16 cellular contexts compared by ENCODE assay signal in the genomic region with DNA sequence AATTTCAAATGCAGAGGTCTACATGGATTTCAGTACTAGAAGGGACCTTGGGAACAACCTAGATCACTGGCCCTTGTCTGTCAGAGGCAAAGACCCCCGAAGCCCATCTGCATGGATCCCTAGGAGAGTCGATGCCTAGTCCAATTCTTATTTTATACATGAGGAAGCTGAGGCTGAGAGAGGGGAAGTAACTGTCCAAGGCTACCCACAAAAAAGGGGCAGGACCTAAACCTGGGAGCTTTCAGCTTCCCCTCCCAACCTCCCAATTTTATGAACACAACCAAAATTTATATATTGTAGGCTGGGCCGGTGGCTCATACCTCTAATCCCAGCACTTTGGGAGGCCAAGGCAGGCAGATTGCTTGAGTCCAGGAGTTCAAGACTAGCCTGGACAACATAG.
DNase-seq lines count a peak whose midpoint lies in the region; ATAC-seq and TF ChIP-seq lines count a peak whose summit lies in the region.
"Had no signal": no experiment of that assay in that cellular context is flagged by ENCODE, and none has a peak within 500 bp of the region (broad histone marks: within the 10 kb centered on the region; RNA-seq: fewer than 3 reads in every experiment).

No MANE protein-coding gene starts in this region.

- peaks cover 67% of the 10 kb centered on the region for H3K4me1 Mint-ChIP-seq in activated naive CD8-positive, alpha-beta T cell treated with anti-CD3 and anti-CD28 coated beads, Interleukin-2, amount 50 U/mL, for 24 hours

- H3K27me3 Mint-ChIP-seq in activated naive CD8-positive, alpha-beta T cell treated with anti-CD3 and anti-CD28 coated beads, Interleukin-2, amount 50 U/mL, for 24 hours = no peaks in the 10 kb centered on the region

- H3K4me1 ChIP-seq in cardiac muscle cell (ENCODE audit: low read depth) = peaks cover 54% of the 10 kb centered on the region
- peaks cover 10% of the 10 kb centered on the region for H3K4me1 ChIP-seq in left ventricle myocardium inferior
- H3K4me1 ChIP-seq in OCI-LY3 (ENCODE audit: low read length) = peaks cover 40% of the 10 kb centered on the region
- H3K4me1 ChIP-seq in upper lobe of right lung = no peaks in the 10 kb centered on the region
- H3K4me1 ChIP-seq: BE2C had no signal

- ATAC-seq in activated naive CD8-positive, alpha-beta T cell treated with anti-CD3 and anti-CD28 coated beads, Interleukin-2, amount 50 U/mL, for 24 hours = no peak
- ATAC-seq in upper lobe of right lung (peak; percentile 59), GM18502 (IDR thresholded peaks at IDR 0.05; ENCODE audit: poor library complexity, unreplicated experiment) (no peak)

- H3K4me3 Mint-ChIP-seq in activated naive CD8-positive, alpha-beta T cell treated with anti-CD3 and anti-CD28 coated beads, Interleukin-2, amount 50 U/mL, for 24 hours = peak overlapping the region; percentile 21

- H3K4me2 ChIP-seq in OCI-LY3 (ENCODE audit: low read length) = peak overlapping the region; percentile 81
- H3K4me2 ChIP-seq: SK-N-SH had no signal

- H3K27me3 ChIP-seq in cardiac muscle cell (no peaks in the 10 kb centered on the region), left ventricle myocardium inferior (ENCODE audit: low read depth) (no peaks in the 10 kb centered on the region), OCI-LY3 (ENCODE audit: low read depth, low read length) (no peaks in the 10 kb centered on the region), upper lobe of right lung (no peaks in the 10 kb centered on the region)
- H3K27me3 ChIP-seq: adrenal gland, BE2C, upper lobe of left lung had no signal

- H4K20me1 ChIP-seq in OCI-LY3 (ENCODE audit: insufficient read depth, low read length) = peaks cover 9% of the 10 kb centered on the region; the same call in 1 of the 2 replicates

- peak overlapping the region; percentile 40 for H3K27ac Mint-ChIP-seq in activated naive CD8-positive, alpha-beta T cell treated with anti-CD3 and anti-CD28 coated beads, Interleukin-2, amount 50 U/mL, for 24 hours

- H3K9me3 ChIP-seq in cardiac muscle cell (ENCODE audit: low read depth) (no peaks in the 10 kb centered on the region), left ventricle myocardium inferior (replicated peaks) (no peaks in the 10 kb centered on the region), OCI-LY3 (ENCODE audit: insufficient read depth, low read length) (no peaks in the 10 kb centered on the region), upper lobe of right lung (no peaks in the 10 kb centered on the region)
- H3K9me3 ChIP-seq: adrenal gland, BE2C, SK-N-SH, upper lobe of left lung had no signal

- no peak for DNase-seq in cardiac muscle cell (ENCODE audit: low read depth in 1 of 2, low spot score in 1 of 2)
- DNase-seq in left ventricle myocardium inferior = no peak
- no peak for DNase-seq in activated naive CD8-positive, alpha-beta T cell treated with anti-CD3 and anti-CD28 coated beads, Interleukin-2, amount 50 U/mL, for 24 hours
- DNase-seq in upper lobe of right lung = no peak
- DNase-seq in KG1 (lab: John Stamatoyannopoulos, UW) = no peak
- no peak for DNase-seq in A172 (ENCODE audit: low spot score)
- DNase-seq: activated CD4-positive, alpha-beta T cell treated with anti-CD3 and anti-CD28 coated beads, Interleukin-2, amount 50 U/mL, for 1 hour; adrenal gland; BE2C; cerebellar nuclear complex; NCI-H1105; NK-92 treated with Interleukin-12 subunit alpha and Interleukin-12 subunit beta, amount 100 ng/mL, for 24 hours; SK-N-SH had no signal

- no peak overlapping the region for H2AFZ ChIP-seq in OCI-LY3 (ENCODE audit: low read depth, low read length)

- H3K27ac ChIP-seq in cardiac muscle cell = peak overlapping the region; percentile 80
- no peak overlapping the region for H3K27ac ChIP-seq in left ventricle myocardium inferior (replicated peaks)
- peak overlapping the region; percentile 39 for H3K27ac ChIP-seq in OCI-LY3 (ENCODE audit: low read length)
- no peak overlapping the region for H3K27ac ChIP-seq in upper lobe of right lung
- H3K27ac ChIP-seq: adrenal gland, upper lobe of left lung had no signal

- TF ChIP-seq CTCF in cardiac muscle cell (IDR thresholded peaks at IDR 0.05; ENCODE audit: low read depth, low read length) (no peak), left ventricle myocardium inferior (IDR thresholded peaks at IDR 0.05; ENCODE audit: borderline replicate concordance) (no peak), OCI-LY3 (IDR thresholded peaks at IDR 0.05; ENCODE audit: low read depth, low read length) (no peak), upper lobe of right lung (IDR thresholded peaks at IDR 0.05) (no peak)

- H3K4me3 ChIP-seq in cardiac muscle cell (no peak overlapping the region), left ventricle myocardium inferior (no peak overlapping the region), OCI-LY3 (ENCODE audit: low read length) (peak overlapping the region; percentile 37), upper lobe of right lung (no peak overlapping the region)
- H3K4me3 ChIP-seq: adrenal gland, upper lobe of left lung had no signal

- peak overlapping the region; percentile 43 for H3K9ac ChIP-seq in OCI-LY3 (ENCODE audit: low read length)
- H3K9ac ChIP-seq: SK-N-SH had no signal

- peaks cover 20% of the 10 kb centered on the region for H3K79me2 ChIP-seq in OCI-LY3 (ENCODE audit: low read length)

- intact Hi-C loops in left ventricle myocardium inferior (cut with micrococcal nuclease) = no loop called here
- intact Hi-C loops in upper lobe of right lung (cut with DNase I) = no loop called here

- no peaks in the 10 kb centered on the region for H3K9me3 Mint-ChIP-seq in activated naive CD8-positive, alpha-beta T cell treated with anti-CD3 and anti-CD28 coated beads, Interleukin-2, amount 50 U/mL, for 24 hours

- H3K36me3 Mint-ChIP-seq in activated naive CD8-positive, alpha-beta T cell treated with anti-CD3 and anti-CD28 coated beads, Interleukin-2, amount 50 U/mL, for 24 hours (ENCODE audit: low read depth) = no peaks in the 10 kb centered on the region

- H3K36me3 ChIP-seq in cardiac muscle cell = no peaks in the 10 kb centered on the region
- H3K36me3 ChIP-seq in left ventricle myocardium inferior = no peaks in the 10 kb centered on the region
- H3K36me3 ChIP-seq in OCI-LY3 (replicated peaks; ENCODE audit: low read depth, low read length) = peaks cover 4% of the 10 kb centered on the region
- no peaks in the 10 kb centered on the region for H3K36me3 ChIP-seq in upper lobe of right lung
- H3K36me3 ChIP-seq: adrenal gland, BE2C, upper lobe of left lung had no signal

Comparison
In these comparisons a context has a peak if more than half of its experiments do, and no peak if none do; other contexts are left out.
1. H3K27ac ChIP-seq: peak in cardiac muscle cell (single experiment) and OCI-LY3 (single experiment); none in left ventricle myocardium inferior (single experiment) and upper lobe of right lung (single experiment).